ENCODE assay signal across 8 cellular contexts in genomic region chr16:19068237-19068815, GRCh38. TPM values are rescaled to one million over a fixed set of nuclear protein-coding genes. Genes with fewer than 3 reads are reported as not detected.
DNase-seq lines count a peak whose midpoint lies in the region; ATAC-seq, FAIRE-seq and TF ChIP-seq lines count a peak whose summit lies in the region.

No MANE protein-coding gene starts in this region.

- CTCF ChIA-PET in SK-N-SH (lab: Yijun Ruan, JAX), result interaction anchor here (1.2 to 4.3 kb wide), 4 partner anchors 18 to 435 kb away, joined by 3 to 16 read pairs (median 6); partner anchors contain the start of gene TMC7

- no peaks in the 10 kb centered on the region; a peak in 1 of 4 replicates for H3K4me1 ChIP-seq in SK-N-SH (ENCODE audit: control insufficient read depth in 1 of 2, insufficient read depth in 2 of 2, low read depth in 1 of 2, low read length in 1 of 2)
- H3K4me1 ChIP-seq in keratinocyte (ENCODE audit: control insufficient read depth, extremely low read depth, insufficient read depth, low read length), result peaks cover 6% of the 10 kb centered on the region
- peaks cover 7% of the 10 kb centered on the region for H3K4me1 ChIP-seq in stomach smooth muscle (ENCODE audit: control insufficient read depth, insufficient read depth, low read length)

- DNase-seq in SK-N-SH (no peak), keratinocyte (ENCODE audit: low read depth, low spot score) (no peak), NCI-H1105 (lab: John Stamatoyannopoulos, UW) (no peak)

- H3K36me3 Mint-ChIP-seq in activated naive CD8-positive, alpha-beta T cell, result no peaks in the 10 kb centered on the region

- peak overlapping the region; percentile 74 to 94 for H3K4me3 ChIP-seq in SK-N-SH (ENCODE audit: low read depth in 2 of 2, low read length in 1 of 2)
- H3K4me3 ChIP-seq in keratinocyte (ENCODE audit: control insufficient read depth in 2 of 3, extremely low read depth in 1 of 3, insufficient read depth in 2 of 3, low read depth in 1 of 3, low read length in 3 of 3), result peak overlapping the region; percentile 54 to 100 (median 86)
- H3K4me3 ChIP-seq in stomach smooth muscle (ENCODE audit: low read length in 2 of 2), result peak overlapping the region; percentile 95 to 97

- H3K79me2 ChIP-seq in SK-N-SH (ENCODE audit: insufficient read depth) (peaks cover 13% of the 10 kb centered on the region), keratinocyte (ENCODE audit: control insufficient read depth, insufficient read depth, low read length) (peaks cover 2% of the 10 kb centered on the region)

- H3K36me3 ChIP-seq in SK-N-SH (replicated peaks in 1 of 2; ENCODE audit: control insufficient read depth in 1 of 2, insufficient read depth in 2 of 2, low read length in 1 of 2), result no peaks in the 10 kb centered on the region
- peaks cover under 1 to 2% of the 10 kb centered on the region in 2 experiments for H3K36me3 ChIP-seq in keratinocyte (ENCODE audit: control insufficient read depth in 2 of 2, extremely low read depth in 1 of 2, insufficient read depth in 2 of 2, low read length in 2 of 2)
- peaks cover 5 to 14% of the 10 kb centered on the region in 2 donors for H3K36me3 ChIP-seq in stomach smooth muscle (ENCODE audit: control insufficient read depth in 2 of 2, insufficient read depth in 2 of 2, low read length in 2 of 2)

- H3K27ac ChIP-seq in SK-N-SH (ENCODE audit: low read depth in 2 of 2, low read length in 1 of 2) (peak overlapping the region; percentile 92 to 99), keratinocyte (ENCODE audit: control insufficient read depth, insufficient read depth, low read length) (peak overlapping the region; percentile 92), stomach smooth muscle (ENCODE audit: low read length) (peak overlapping the region; percentile 100)

- ATAC-seq in SK-N-SH treated with all-trans-retinoic acid at 6 μM for 48 hours (no peak; the same call in 2 of the 3 replicates), HG03469 (IDR thresholded peaks at IDR 0.05; ENCODE audit: unreplicated experiment) (no peak), GM18517 (IDR thresholded peaks at IDR 0.05; ENCODE audit: unreplicated experiment) (no peak)

- no peaks in the 10 kb centered on the region for H3K9me3 Mint-ChIP-seq in activated naive CD8-positive, alpha-beta T cell (ENCODE audit: low read depth)

- peak overlapping the region; percentile 83 for H3K27ac Mint-ChIP-seq in activated naive CD8-positive, alpha-beta T cell

- H4K20me1 ChIP-seq in SK-N-SH (ENCODE audit: insufficient read depth) (no peaks in the 10 kb centered on the region), keratinocyte (ENCODE audit: control insufficient read depth, extremely low read depth, insufficient read depth, low read length) (no peaks in the 10 kb centered on the region)

- H3K4me1 Mint-ChIP-seq in activated naive CD8-positive, alpha-beta T cell (ENCODE audit: low read depth), result peaks cover 18% of the 10 kb centered on the region

- 15% methylated on average over 16 of the region's 19 CpGs for WGBS in SK-N-SH (ENCODE audit: low lambda C conversion rate)

- H3F3A ChIP-seq in SK-N-SH (replicated peaks; ENCODE audit: insufficient read depth), result no peaks in the 10 kb centered on the region

- H2AFZ ChIP-seq in SK-N-SH (ENCODE audit: low read depth), result peak overlapping the region; percentile 99
- H2AFZ ChIP-seq in keratinocyte (ENCODE audit: control insufficient read depth, low read length), result peak overlapping the region; percentile 92

- no peaks in the 10 kb centered on the region for H3K9me3 ChIP-seq in SK-N-SH
- H3K9me3 ChIP-seq in keratinocyte (ENCODE audit: control insufficient read depth, low read depth, low read length), result no peaks in the 10 kb centered on the region
- no peaks in the 10 kb centered on the region for H3K9me3 ChIP-seq in stomach smooth muscle (ENCODE audit: control insufficient read depth in 2 of 2, low read length in 2 of 2)

- no peaks in the 10 kb centered on the region for H3K27me3 Mint-ChIP-seq in activated naive CD8-positive, alpha-beta T cell

- TF ChIP-seq RAD21 in SK-N-SH (IDR thresholded peaks at IDR 0.05; ENCODE audit: low read length), result no peak

- TF ChIP-seq EP300 in SK-N-SH (IDR thresholded peaks at IDR 0.05; ENCODE audit: borderline replicate concordance in 1 of 2, low read depth in 1 of 2, low read length in 1 of 2), result no peak

- TF ChIP-seq CTCF in SK-N-SH (IDR thresholded peaks at IDR 0.05), result no peak
- TF ChIP-seq CTCF in keratinocyte (optimal IDR thresholded peaks at IDR 0.05 in 1 of 3, IDR thresholded peaks at IDR 0.05 in 1 of 3, conservative IDR thresholded peaks at IDR 0.05 in 1 of 3; ENCODE audit: extremely low read depth in 1 of 3, insufficient read depth in 2 of 3, low read length in 3 of 3), result no peak

- H3K27me3 ChIP-seq in SK-N-SH (ENCODE audit: insufficient read depth), result no peaks in the 10 kb centered on the region
- H3K27me3 ChIP-seq in keratinocyte (ENCODE audit: control insufficient read depth, extremely low read depth, insufficient read depth, low read length), result no peaks in the 10 kb centered on the region
- no peaks in the 10 kb centered on the region for H3K27me3 ChIP-seq in stomach smooth muscle (ENCODE audit: control insufficient read depth in 1 of 2, insufficient read depth in 2 of 2, low read length in 2 of 2)

- dilution Hi-C loops in keratinocyte (cut with MboI; ENCODE audit: extremely low pct_ligation_motif_present, low sequenced_read_pairs), result no loop called here

- no peaks in the 10 kb centered on the region for H3K9me2 ChIP-seq in SK-N-SH

- H3K9ac ChIP-seq in SK-N-SH (peak overlapping the region; percentile 97), keratinocyte (ENCODE audit: control insufficient read depth, extremely low read depth, insufficient read depth, low read length) (peak overlapping the region; percentile 98), stomach smooth muscle (ENCODE audit: low read length in 2 of 2) (peak overlapping the region; percentile 98 to 99)

- POLR2A ChIA-PET in SK-N-SH (lab: Yijun Ruan, JAX), result interaction anchor here (0.7 kb wide), 1 partner anchor 41 kb away, joined by 3 read pairs; no protein-coding TSS in a partner anchor

- peak overlapping the region; percentile 91 for H3K4me3 Mint-ChIP-seq in activated naive CD8-positive, alpha-beta T cell

- no peak for FAIRE-seq in keratinocyte (lab: Jason Lieb, UNC)

- H3K9me1 ChIP-seq in keratinocyte (ENCODE audit: control insufficient read depth, extremely low read depth, insufficient read depth, low read length), result no peaks in the 10 kb centered on the region

- H3K4me2 ChIP-seq in SK-N-SH (peak overlapping the region; percentile 76), keratinocyte (ENCODE audit: control insufficient read depth, extremely low read depth, insufficient read depth, low read depth, low read length) (peak overlapping the region; percentile 94)

TF ChIP-seq in SK-N-SH, 30 proteins besides CTCF, POLR2A, EP300 and RAD21:
- no peak for TF ChIP-seq POLR2AphosphoS5 (IDR thresholded peaks at IDR 0.05; ENCODE audit: low read depth, low read length)
- no peak for TF ChIP-seq PBX3 (IDR thresholded peaks at IDR 0.05)

TF ChIP-seq in SK-N-SH treated with all-trans-retinoic acid at 6 μM for 48 hours, 23 proteins besides CTCF, POLR2A, EP300 and RAD21 (continues in another document):
- TF ChIP-seq TOX (CRISPR knock-in tag; IDR thresholded peaks at IDR 0.05; ENCODE audit: borderline replicate concordance) (no peak), ZNF8 (CRISPR knock-in tag; IDR thresholded peaks at IDR 0.05) (no peak), ZFP3 (CRISPR knock-in tag; IDR thresholded peaks at IDR 0.05) (no peak), CSDC2 (CRISPR knock-in tag; IDR thresholded peaks at IDR 0.05) (no peak), BACH2 (CRISPR knock-in tag; IDR thresholded peaks at IDR 0.05; ENCODE audit: borderline replicate concordance) (no peak), ZNF70 (CRISPR knock-in tag; IDR thresholded peaks at IDR 0.05) (no peak), PPARA (CRISPR knock-in tag; IDR thresholded peaks at IDR 0.05; ENCODE audit: borderline replicate concordance) (no peak), OSR1 (CRISPR knock-in tag; IDR thresholded peaks at IDR 0.05) (no peak), CREB5 (CRISPR knock-in tag; IDR thresholded peaks at IDR 0.05; ENCODE audit: low read depth) (no peak), TCF4 (CRISPR knock-in tag; IDR thresholded peaks at IDR 0.05; ENCODE audit: borderline replicate concordance) (no peak), ZNF565 (CRISPR knock-in tag; conservative IDR thresholded peaks at IDR 0.05; ENCODE audit: low read depth) (no peak)

RNA-seq across cellular contexts. Expression of gene COQ7, which starts 0.9 kb away (rescaled TPM):
- polyA plus RNA-seq in SK-N-SH (2012; rRNA removed) (17.9 and 24.0 TPM in 2 replicates), keratinocyte (8.0 to 11.0 TPM (median 11.0 TPM) in 3 replicates)
- polyA plus RNA-seq in SK-N-SH (2012; cell fraction: cytosol; rRNA removed), result 19.6 and 21.4 TPM in 2 replicates
- polyA plus RNA-seq in SK-N-SH (2012; cell fraction: nucleus; rRNA removed), result 17.3 and 21.0 TPM in 2 replicates
- polyA plus RNA-seq in keratinocyte (2011; ENCODE audit: low read depth), result 12.0 TPM
- 6.4 and 10.2 TPM in 2 replicates for polyA plus RNA-seq in keratinocyte (2011; cell fraction: cytosol; rRNA removed)
- 8.8 and 10.4 TPM in 2 replicates for polyA plus RNA-seq in keratinocyte (2011; cell fraction: nucleus; rRNA removed)
- 6.5 and 10.4 TPM in 2 replicates for polyA plus RNA-seq in keratinocyte (2012; ENCODE audit: low replicate concordance)
- 3.6 to 11.5 TPM (median 10.5 TPM) in 3 replicates for polyA minus RNA-seq in keratinocyte
- 6.9 TPM for polyA minus RNA-seq in keratinocyte (2011; cell fraction: cytosol; rRNA and poly(A)+ RNA removed)
- 2.1 and 4.6 TPM in 2 replicates for polyA minus RNA-seq in keratinocyte (2011; cell fraction: nucleus; rRNA and poly(A)+ RNA removed)

RNA-seq across cellular contexts. Expression of gene ITPRIPL2, which starts 45.4 kb away (rescaled TPM):
- polyA plus RNA-seq in SK-N-SH (2012; rRNA removed) (4.3 and 4.7 TPM in 2 replicates), keratinocyte (4.9 to 6.6 TPM (median 5.9 TPM) in 3 replicates)
- 5.3 and 5.5 TPM in 2 replicates for polyA plus RNA-seq in SK-N-SH (2012; cell fraction: cytosol; rRNA removed)
- 4.5 and 5.3 TPM in 2 replicates for polyA plus RNA-seq in SK-N-SH (2012; cell fraction: nucleus; rRNA removed)
- 0.82 TPM for polyA plus RNA-seq in keratinocyte (2011; ENCODE audit: low read depth)
- polyA plus RNA-seq in keratinocyte (2011; cell fraction: cytosol; rRNA removed), result 4.1 and 6.0 TPM in 2 replicates
- 12.5 and 14.1 TPM in 2 replicates for polyA plus RNA-seq in keratinocyte (2011; cell fraction: nucleus; rRNA removed)
- polyA plus RNA-seq in keratinocyte (2012; ENCODE audit: low replicate concordance), result 1.7 and 7.6 TPM in 2 replicates
- polyA minus RNA-seq in keratinocyte, result 5.4 to 7.6 TPM (median 5.7 TPM) in 3 replicates
- polyA minus RNA-seq in keratinocyte (2011; cell fraction: cytosol; rRNA and poly(A)+ RNA removed), result 16.3 TPM
- polyA minus RNA-seq in keratinocyte (2011; cell fraction: nucleus; rRNA and poly(A)+ RNA removed), result 18.9 and 23.2 TPM in 2 replicates
